Comparison of ENCODE assay signal across 13 cellular contexts in the genomic region with DNA sequence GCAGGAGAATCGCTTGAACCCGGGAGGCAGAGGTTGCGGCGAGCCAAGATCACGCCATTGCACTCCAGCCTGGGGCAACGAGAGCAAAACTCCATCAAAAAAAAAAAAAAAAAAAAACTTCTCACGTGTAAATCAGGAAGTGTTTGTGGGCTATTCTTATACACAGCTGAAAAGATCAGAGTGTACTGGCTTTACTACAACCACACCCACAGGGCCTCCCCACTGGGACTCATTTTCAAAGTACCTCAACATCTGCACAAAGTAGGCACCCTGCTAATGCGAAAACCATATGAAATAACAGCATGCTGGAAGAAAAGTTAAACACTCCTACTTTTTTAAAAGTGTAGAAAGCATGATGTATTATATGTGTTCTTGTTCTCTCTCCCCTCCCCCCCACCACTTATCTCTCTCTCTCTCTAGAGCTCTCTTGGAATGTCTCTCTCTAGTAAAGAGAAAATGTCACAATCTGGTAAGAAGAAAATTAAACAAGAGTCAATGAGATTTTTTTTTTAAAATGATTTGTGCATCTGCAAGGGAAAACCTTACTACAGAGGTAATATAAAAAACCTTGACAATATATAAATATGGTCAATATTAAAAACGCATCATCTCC. TPM values are rescaled to one million over a fixed set of nuclear protein-coding genes. Genes with fewer than 3 reads are reported as not detected.
DNase-seq lines count a peak whose midpoint lies in the region; ATAC-seq and TF ChIP-seq lines count a peak whose summit lies in the region.
"Had no signal": no experiment of that assay in that cellular context is flagged by ENCODE, and none has a peak within 500 bp of the region (broad histone marks: within the 10 kb centered on the region; RNA-seq: fewer than 3 reads in every experiment).

No MANE protein-coding gene starts in this region.

- H3K36me3 Mint-ChIP-seq in activated CD4-positive, alpha-beta T cell treated with anti-CD3 and anti-CD28 coated beads, Interleukin-2, amount 10 ng/mL, durations not matched to agents 7 days and 5 days (ENCODE audit: low read depth), result no peaks in the 10 kb centered on the region
- H3K36me3 Mint-ChIP-seq in memory B cell, result no peaks in the 10 kb centered on the region
- H3K36me3 Mint-ChIP-seq: WTC11 had no signal

- H3K27ac ChIP-seq in tibial nerve, result peak overlapping the region; percentile 44 to 84 (median 80)

- no peaks in the 10 kb centered on the region for H3K27me3 ChIP-seq in tibial nerve

- CTCF ChIA-PET in activated CD4-positive, alpha-beta T cell treated with anti-CD3 and anti-CD28 coated beads, Interleukin-2, amount 10 ng/mL, durations not matched to agents 7 days and 5 days (lab: Charles Lee), result interaction anchor here (0.5 to 1.7 kb wide), 3 partner anchors 10 to 19 kb away, joined by 3 to 6 read pairs (median 4); no protein-coding TSS in a partner anchor

- TF ChIP-seq CTCF in choroid plexus epithelial cell (conservative IDR thresholded peaks at IDR 0.05; ENCODE audit: low read depth, low read length) (no peak), tibial nerve (IDR thresholded peaks at IDR 0.05) (no peak)

- no peaks in the 10 kb centered on the region for H3K36me3 ChIP-seq in tibial nerve

- peaks cover 24% of the 10 kb centered on the region for H3K4me1 Mint-ChIP-seq in activated CD4-positive, alpha-beta T cell treated with anti-CD3 and anti-CD28 coated beads, Interleukin-2, amount 10 ng/mL, durations not matched to agents 7 days and 5 days
- H3K4me1 Mint-ChIP-seq in memory B cell, result peaks cover 4% of the 10 kb centered on the region

- H3K4me3 Mint-ChIP-seq in activated CD4-positive, alpha-beta T cell treated with anti-CD3 and anti-CD28 coated beads, Interleukin-2, amount 10 ng/mL, durations not matched to agents 7 days and 5 days, result no peak overlapping the region
- H3K4me3 Mint-ChIP-seq in memory B cell, result no peak overlapping the region
- H3K4me3 Mint-ChIP-seq: WTC11 had no signal

- DNase-seq in activated CD4-positive, alpha-beta T cell treated with anti-CD3 and anti-CD28 coated beads, Interleukin-2, amount 10 ng/mL, durations not matched to agents 7 days and 5 days, result peak; percentile 66
- no peak for DNase-seq in activated CD4-positive, alpha-beta T cell treated with anti-CD3 and anti-CD28 coated beads, Interleukin-2, amount 50 U/mL, for 1 hour
- peak; percentile 83 for DNase-seq in choroid plexus epithelial cell (ENCODE audit: low read depth)
- DNase-seq in memory B cell (ENCODE audit: low spot score in 2 of 2), result no peak
- peak; percentile 60 to 71 for DNase-seq in tibial nerve (ENCODE audit: low spot score in 2 of 2)
- no peak for DNase-seq in NCI-H187 (lab: John Stamatoyannopoulos, UW)
- DNase-seq: activated T-cell treated with anti-CD3 and anti-CD28 coated beads for 4 hours; effector memory CD4-positive, alpha-beta T cell; islet precursor cell; NCI-H2171 had no signal

- peaks cover 7% of the 10 kb centered on the region for H3K27me3 Mint-ChIP-seq in activated CD4-positive, alpha-beta T cell treated with anti-CD3 and anti-CD28 coated beads, Interleukin-2, amount 10 ng/mL, durations not matched to agents 7 days and 5 days
- peaks cover 4% of the 10 kb centered on the region for H3K27me3 Mint-ChIP-seq in memory B cell

- peak; percentile 42 to 67 for TF ChIP-seq EP300 in tibial nerve (IDR thresholded peaks at IDR 0.05)

- WGBS in tibial nerve, 2 donors, result 52 to 68% methylated on average over 9 of the region's 9 CpGs

- no peak for TF ChIP-seq POLR2A in tibial nerve (IDR thresholded peaks at IDR 0.05)

- peaks cover 3 to 93% (median 27%) of the 10 kb centered on the region in 4 donors for H3K4me1 ChIP-seq in tibial nerve

- POLR2A ChIA-PET in activated CD4-positive, alpha-beta T cell treated with anti-CD3 and anti-CD28 coated beads, Interleukin-2, amount 10 ng/mL, durations not matched to agents 7 days and 5 days (lab: Charles Lee), result no interaction called here

- no peaks in the 10 kb centered on the region for H3K9me3 Mint-ChIP-seq in activated CD4-positive, alpha-beta T cell treated with anti-CD3 and anti-CD28 coated beads, Interleukin-2, amount 10 ng/mL, durations not matched to agents 7 days and 5 days
- no peaks in the 10 kb centered on the region for H3K9me3 Mint-ChIP-seq in memory B cell
- H3K9me3 Mint-ChIP-seq: WTC11 had no signal

- peak overlapping the region; percentile 4 for H3K27ac Mint-ChIP-seq in activated CD4-positive, alpha-beta T cell treated with anti-CD3 and anti-CD28 coated beads, Interleukin-2, amount 10 ng/mL, durations not matched to agents 7 days and 5 days
- H3K27ac Mint-ChIP-seq in memory B cell, result no peak overlapping the region
- H3K27ac Mint-ChIP-seq: WTC11 had no signal

- H3K4me3 ChIP-seq in choroid plexus epithelial cell (ENCODE audit: low read depth, low read length) (no peak overlapping the region), tibial nerve (no peak overlapping the region)

- H3K9me3 ChIP-seq in tibial nerve, result no peaks in the 10 kb centered on the region

- peak; percentile 66 for ATAC-seq in memory B cell (ENCODE audit: low read depth)
- ATAC-seq in HG02981 (IDR thresholded peaks at IDR 0.05; ENCODE audit: unreplicated experiment), result no peak
- no peak for ATAC-seq in GM18907 (IDR thresholded peaks at IDR 0.05; ENCODE audit: unreplicated experiment)
- ATAC-seq: WTC11 had no signal

RNA-seq across cellular contexts. Expression of a gene that starts 11.1 kb away (rescaled TPM):
- total RNA-seq in activated CD4-positive, alpha-beta T cell treated with anti-CD3 and anti-CD28 coated beads, Interleukin-2, amount 10 ng/mL, durations not matched to agents 7 days and 5 days, result 1 to 10 TPM; 3.9 to 4.1 TPM
- total RNA-seq in tibial nerve, result 100 to 1,000 TPM; 107 to 210 (median 168) TPM

Comparison
In these comparisons a context has a peak if more than half of its experiments do, and no peak if none do; other contexts are left out.
1. DNase-seq: peak in activated CD4-positive, alpha-beta T cell treated with anti-CD3 and anti-CD28 coated beads, Interleukin-2, amount 10 ng/mL, durations not matched to agents 7 days and 5 days (single experiment), choroid plexus epithelial cell (single experiment) and tibial nerve (2 of 2); none in activated CD4-positive, alpha-beta T cell treated with anti-CD3 and anti-CD28 coated beads, Interleukin-2, amount 50 U/mL, for 1 hour (single experiment), memory B cell (0 of 2) and NCI-H187 (0 of 2).
2. RNA of a gene that starts 11.1 kb away (total RNA-seq): 107 to 210 TPM in tibial nerve; 3.9 to 4.1 TPM in activated CD4-positive, alpha-beta T cell treated with anti-CD3 and anti-CD28 coated beads, Interleukin-2, amount 10 ng/mL, durations not matched to agents 7 days and 5 days; every median in the first group is over 10 times any median in the second.